In genomic region chr11:63769044-63769718, GRCh38 we compare ENCODE assay signal across 8 cellular contexts. TPM values are rescaled to one million over a fixed set of nuclear protein-coding genes. Genes with fewer than 3 reads are reported as not detected.
DNase-seq lines count a peak whose midpoint lies in the region; ATAC-seq and TF ChIP-seq lines count a peak whose summit lies in the region.

No MANE protein-coding gene starts in this region.

- H3K4me1 ChIP-seq in prostate gland (replicated peaks): no peaks in the 10 kb centered on the region

- no peak for TF ChIP-seq POLR2A in prostate gland (IDR thresholded peaks at IDR 0.05)

- H3K4me3 ChIP-seq in prostate gland: peak overlapping the region; percentile 67 to 79

- H3K27me3 Mint-ChIP-seq in activated T-helper 2 cell treated with anti-CD3 and anti-CD28 coated beads, Interferon-gamma antibody, Interleukin-2, Interleukin-4, amounts not matched to agents 10 μg/mL and 5 μg/mL and 100 μg/mL, durations not matched to agents 14 hours and 24 hours and 36 hours (ENCODE audit: low read depth): peaks cover 32% of the 10 kb centered on the region
- H3K27me3 Mint-ChIP-seq in glutamatergic neuron (ENCODE audit: unreplicated experiment): peaks cover 30% of the 10 kb centered on the region

- no peak for TF ChIP-seq CTCF in glutamatergic neuron (IDR thresholded peaks at IDR 0.05; ENCODE audit: partially characterized antibody, unreplicated experiment)
- TF ChIP-seq CTCF in prostate gland (IDR thresholded peaks at IDR 0.05): peak in 1 of 4 experiments; percentile 31

- H3K9me3 ChIP-seq in KOPT-K1 (ENCODE audit: insufficient read depth, low read length, poor library complexity, severe bottlenecking) (no peaks in the 10 kb centered on the region), prostate gland (no peaks in the 10 kb centered on the region)

- no peaks in the 10 kb centered on the region for H3K36me3 Mint-ChIP-seq in activated T-helper 2 cell treated with anti-CD3 and anti-CD28 coated beads, Interferon-gamma antibody, Interleukin-2, Interleukin-4, amounts not matched to agents 10 μg/mL and 5 μg/mL and 100 μg/mL, durations not matched to agents 14 hours and 24 hours and 36 hours (ENCODE audit: low read depth)
- peaks cover 4% of the 10 kb centered on the region for H3K36me3 Mint-ChIP-seq in glutamatergic neuron (ENCODE audit: unreplicated experiment)

- 2% methylated on average over 28 of the region's 82 CpGs for WGBS in prostate gland

- intact Hi-C loops in activated T-helper 2 cell treated with anti-CD3 and anti-CD28 coated beads, Interferon-gamma antibody, Interleukin-2, Interleukin-4, amounts not matched to agents 10 μg/mL and 5 μg/mL and 100 μg/mL, durations not matched to agents 14 hours and 24 hours and 36 hours (cut with micrococcal nuclease): loop anchor here (2.0 to 5.0 kb wide), 3 partner anchors 43 to 378 kb away; partner anchors contain the start of genes MARK2 and SPINDOC
- intact Hi-C loops in prostate gland (cut with DNase I): loop anchor here (2.0 to 5.0 kb wide), 3 partner anchors 43 to 383 kb away; partner anchors contain the start of gene SPINDOC

- ATAC-seq in GM19397 (IDR thresholded peaks at IDR 0.05; ENCODE audit: unreplicated experiment): peak; percentile 28

- H3K27ac ChIP-seq in KOPT-K1 (ENCODE audit: low read depth, low read length, poor library complexity, severe bottlenecking) (peak overlapping the region; percentile 55), prostate gland (peak overlapping the region; percentile 50 to 53)

- H3K4me3 Mint-ChIP-seq in activated T-helper 2 cell treated with anti-CD3 and anti-CD28 coated beads, Interferon-gamma antibody, Interleukin-2, Interleukin-4, amounts not matched to agents 10 μg/mL and 5 μg/mL and 100 μg/mL, durations not matched to agents 14 hours and 24 hours and 36 hours (ENCODE audit: low read depth): peak overlapping the region; percentile 30
- no peak overlapping the region for H3K4me3 Mint-ChIP-seq in glutamatergic neuron (ENCODE audit: unreplicated experiment)

- peaks cover 9% of the 10 kb centered on the region; the same call in 1 of the 2 replicates for H3K36me3 ChIP-seq in KOPT-K1 (ENCODE audit: insufficient read depth, low read length)
- no peaks in the 10 kb centered on the region for H3K36me3 ChIP-seq in prostate gland

- H3K27me3 ChIP-seq in prostate gland (replicated peaks; ENCODE audit: insufficient read depth): no peaks in the 10 kb centered on the region

- no peak overlapping the region for H3K27ac Mint-ChIP-seq in activated T-helper 2 cell treated with anti-CD3 and anti-CD28 coated beads, Interferon-gamma antibody, Interleukin-2, Interleukin-4, amounts not matched to agents 10 μg/mL and 5 μg/mL and 100 μg/mL, durations not matched to agents 14 hours and 24 hours and 36 hours
- no peak overlapping the region for H3K27ac Mint-ChIP-seq in glutamatergic neuron (ENCODE audit: unreplicated experiment)

- no peaks in the 10 kb centered on the region for H3K9me3 Mint-ChIP-seq in activated T-helper 2 cell treated with anti-CD3 and anti-CD28 coated beads, Interferon-gamma antibody, Interleukin-2, Interleukin-4, amounts not matched to agents 10 μg/mL and 5 μg/mL and 100 μg/mL, durations not matched to agents 14 hours and 24 hours and 36 hours
- H3K9me3 Mint-ChIP-seq in glutamatergic neuron (ENCODE audit: unreplicated experiment): peaks cover 26% of the 10 kb centered on the region

- peaks cover 12% of the 10 kb centered on the region for H3K4me1 Mint-ChIP-seq in activated T-helper 2 cell treated with anti-CD3 and anti-CD28 coated beads, Interferon-gamma antibody, Interleukin-2, Interleukin-4, amounts not matched to agents 10 μg/mL and 5 μg/mL and 100 μg/mL, durations not matched to agents 14 hours and 24 hours and 36 hours (ENCODE audit: low read depth)
- H3K4me1 Mint-ChIP-seq in glutamatergic neuron (ENCODE audit: low read depth, unreplicated experiment): peaks cover 8% of the 10 kb centered on the region

- DNase-seq in CD1c-positive myeloid dendritic cell (ENCODE audit: extremely low spot score) (peak; percentile 22), glutamatergic neuron (peak; percentile 75), prostate gland (ENCODE audit: low spot score) (no peak), superior temporal gyrus (ENCODE audit: extremely low spot score) (no peak)
- no peak for DNase-seq in activated T-helper 2 cell treated with anti-CD3 and anti-CD28 coated beads, Interferon-gamma antibody, Interleukin-2, Interleukin-4, amounts not matched to agents 10 μg/mL and 5 μg/mL and 100 μg/mL, durations not matched to agents 14 hours and 24 hours and 36 hours (ENCODE audit: low spot score)
- no peak for DNase-seq in effector CD8-positive, alpha-beta T cell (lab: John Stamatoyannopoulos, UW)

RNA-seq across cellular contexts. Expression of gene ZFTA, which starts 0.6 kb away (rescaled TPM):
- 7.0 and 8.9 TPM in 2 replicates for total RNA-seq in activated T-helper 2 cell treated with anti-CD3 and anti-CD28 coated beads, Interferon-gamma antibody, Interleukin-2, Interleukin-4, amounts not matched to agents 10 μg/mL and 5 μg/mL and 100 μg/mL, durations not matched to agents 14 hours and 24 hours and 36 hours
- total RNA-seq in glutamatergic neuron (ENCODE audit: unreplicated experiment) (216 TPM), prostate gland (10 to 100 TPM; 13.9 to 32.7 TPM)

RNA-seq across cellular contexts. Expression of gene SPINDOC, which starts 44.1 kb away (rescaled TPM):
- total RNA-seq in activated T-helper 2 cell treated with anti-CD3 and anti-CD28 coated beads, Interferon-gamma antibody, Interleukin-2, Interleukin-4, amounts not matched to agents 10 μg/mL and 5 μg/mL and 100 μg/mL, durations not matched to agents 14 hours and 24 hours and 36 hours: 67.0 and 69.2 TPM in 2 replicates
- total RNA-seq in glutamatergic neuron (ENCODE audit: unreplicated experiment) (83.7 TPM), prostate gland (10 to 100 TPM; 17.8 to 36.2 TPM)

Comparison
In these comparisons a context has a peak if more than half of its experiments do, and no peak if none do; other contexts are left out.
1. DNase-seq: peak in CD1c-positive myeloid dendritic cell (single experiment) and glutamatergic neuron (single experiment); none in activated T-helper 2 cell treated with anti-CD3 and anti-CD28 coated beads, Interferon-gamma antibody, Interleukin-2, Interleukin-4, amounts not matched to agents 10 μg/mL and 5 μg/mL and 100 μg/mL, durations not matched to agents 14 hours and 24 hours and 36 hours (single experiment), prostate gland (single experiment), superior temporal gyrus (single experiment) and effector CD8-positive, alpha-beta T cell (single experiment).